Comparison of ENCODE assay signal across 16 cellular contexts in the genomic region with DNA sequence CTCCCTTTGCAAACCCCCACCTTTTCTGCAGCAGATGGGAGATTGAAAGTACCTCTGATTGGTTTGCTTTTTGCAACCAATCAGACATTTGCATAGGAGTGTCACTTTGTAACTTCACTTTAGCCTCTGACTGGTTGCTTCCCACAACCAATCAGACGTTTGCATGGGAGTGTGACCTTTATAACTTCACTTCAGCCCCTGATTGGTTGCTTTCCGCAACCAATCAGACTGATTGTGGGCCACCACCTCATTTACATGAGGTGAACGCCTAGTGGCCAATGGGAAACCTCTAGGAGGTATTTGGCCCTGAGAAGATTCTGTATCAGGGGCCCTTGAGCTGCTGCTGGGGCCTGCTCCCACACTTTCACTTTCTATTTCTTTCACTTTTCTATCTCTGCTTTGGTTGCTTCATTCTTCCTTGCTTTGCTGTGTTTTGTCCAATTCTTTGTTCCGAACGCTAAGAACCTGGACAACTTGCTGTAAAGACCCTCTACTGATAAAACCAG.
"Had no signal": no experiment of that assay in that cellular context is flagged by ENCODE, and none has a peak within 500 bp of the region (broad histone marks: within the 10 kb centered on the region; RNA-seq: fewer than 3 reads in every experiment).

No MANE protein-coding gene starts in this region.

- H3K36me3 ChIP-seq: colonic mucosa, gastroesophageal sphincter, neutrophil, tibial nerve, vagina had no signal

- H3K27me3 ChIP-seq: colonic mucosa, gastroesophageal sphincter, neutrophil, tibial nerve, vagina had no signal

- H3K4me3 ChIP-seq: colonic mucosa, gastroesophageal sphincter, tibial nerve, vagina had no signal

- ATAC-seq: naive thymus-derived CD8-positive, alpha-beta T cell had no signal

- H3K4me1 ChIP-seq: colonic mucosa, gastroesophageal sphincter had no signal

- H3K27ac ChIP-seq: colonic mucosa, neutrophil, vagina had no signal

- DNase-seq: activated CD4-positive, alpha-beta T cell treated with anti-CD3 and anti-CD28 coated beads, Interleukin-2, amount 10 ng/mL, durations not matched to agents 7 days and 5 days; activated naive CD4-positive, alpha-beta T cell; activated naive CD8-positive, alpha-beta T cell treated with anti-CD3 and anti-CD28 coated beads, Interleukin-2, amount 10 ng/mL, durations not matched to agents 7 days and 5 days; central memory CD4-positive, alpha-beta T cell; colonic mucosa; islet precursor cell; mammary epithelial cell; naive thymus-derived CD8-positive, alpha-beta T cell; retina; stimulated activated CD4-positive, alpha-beta T cell treated with anti-CD3 and anti-CD28 coated beads, Interleukin-15, amount 100 ng/mL, for 24 hours; stimulated activated CD4-positive, alpha-beta T cell treated with anti-CD3 and anti-CD28 coated beads, Interleukin-4, amount 100 ng/mL, for 24 hours; stimulated activated naive CD4-positive, alpha-beta T cell had no signal

- H3K9me3 ChIP-seq: colonic mucosa, gastroesophageal sphincter, neutrophil, tibial nerve, vagina had no signal
